Comparison of ENCODE assay signal across 8 cellular contexts in genomic region chr15:83206387-83206970, GRCh38. TPM values are rescaled to one million over a fixed set of nuclear protein-coding genes. Genes with fewer than 3 reads are reported as not detected.
DNase-seq lines count a peak whose midpoint lies in the region; ATAC-seq and TF ChIP-seq lines count a peak whose summit lies in the region.

No MANE protein-coding gene starts in this region.

- DNase-seq in NCI-H82 (lab: John Stamatoyannopoulos, UW) = peak; percentile 56
- DNase-seq in NCI-H82 treated with DMSO at 0.1 percent for 48 hours (lab: John Stamatoyannopoulos, UW; ENCODE audit: unreplicated experiment) = no peak
- DNase-seq in SK-N-SH = no peak
- no peak for DNase-seq in epithelial cell of esophagus (ENCODE audit: low read depth)
- no peak for DNase-seq in naive B cell
- DNase-seq in hippocampal formation (lab: John Stamatoyannopoulos, UW) = no peak
- DNase-seq in inferior parietal cortex (ENCODE audit: extremely low spot score) = no peak

- peak overlapping the region; percentile 77 to 93 for H3K27ac ChIP-seq in SK-N-SH (ENCODE audit: low read depth in 2 of 2, low read length in 1 of 2)

- ATAC-seq in naive B cell (ENCODE audit: low read depth in 2 of 2) = no peak
- no peak for ATAC-seq in GM19397 (IDR thresholded peaks at IDR 0.05; ENCODE audit: unreplicated experiment)

- H3K4me1 ChIP-seq in SK-N-SH (ENCODE audit: control insufficient read depth in 1 of 2, insufficient read depth in 2 of 2, low read depth in 1 of 2, low read length in 1 of 2) = peaks cover 0 to 30% of the 10 kb centered on the region in 2 experiments; a peak in 2 of 4 replicates

- CTCF ChIA-PET in SK-N-SH (lab: Yijun Ruan, JAX) = interaction anchor here (0.7 to 6.1 kb wide), 3 partner anchors 21 to 195 kb away, joined by 3 to 24 read pairs (median 3); partner anchors contain the start of gene C15orf40

- no peaks in the 10 kb centered on the region for H3K27me3 ChIP-seq in SK-N-SH (ENCODE audit: insufficient read depth)

- peaks cover 8 to 19% (median 8%) of the 10 kb centered on the region in 3 donors for H3K27me3 Mint-ChIP-seq in naive B cell

- peak overlapping the region; percentile 66 to 86 for H3K4me3 ChIP-seq in SK-N-SH (ENCODE audit: low read depth in 2 of 2, low read length in 1 of 2)
- peak overlapping the region; percentile 69 for H3K4me3 ChIP-seq in epithelial cell of esophagus (ENCODE audit: low read length)

- POLR2A ChIA-PET in SK-N-SH (lab: Yijun Ruan, JAX) = interaction anchor here (0.9 kb wide), 1 partner anchor 194 kb away, joined by 3 read pairs; no protein-coding TSS in a partner anchor

- peaks cover 6 to 8% (median 6%) of the 10 kb centered on the region in 3 donors for H3K4me1 Mint-ChIP-seq in naive B cell

- H4K20me1 ChIP-seq in SK-N-SH (ENCODE audit: insufficient read depth) = peaks cover 21% of the 10 kb centered on the region

- peaks cover 35% of the 10 kb centered on the region for H3F3A ChIP-seq in SK-N-SH (replicated peaks; ENCODE audit: insufficient read depth)

- H3K9me2 ChIP-seq in SK-N-SH = no peaks in the 10 kb centered on the region

- H3K79me2 ChIP-seq in SK-N-SH (ENCODE audit: insufficient read depth) = peaks cover 55% of the 10 kb centered on the region

- peak overlapping the region; percentile 83 for H3K9ac ChIP-seq in SK-N-SH

- TF ChIP-seq RAD21 in SK-N-SH (IDR thresholded peaks at IDR 0.05; ENCODE audit: low read length) = no peak

- 2% methylated on average over 10 of the region's 24 CpGs for WGBS in SK-N-SH (ENCODE audit: low lambda C conversion rate)

- no peaks in the 10 kb centered on the region for H3K9me3 Mint-ChIP-seq in naive B cell

- peak overlapping the region; percentile 82 for H3K4me2 ChIP-seq in SK-N-SH

- no peaks in the 10 kb centered on the region for H3K9me3 ChIP-seq in SK-N-SH

- TF ChIP-seq EP300 in SK-N-SH (IDR thresholded peaks at IDR 0.05; ENCODE audit: borderline replicate concordance in 1 of 2, low read depth in 1 of 2, low read length in 1 of 2) = no peak

- peak overlapping the region in 7 of 8 donors; percentile 90 to 94 (median 93) for H3K4me3 Mint-ChIP-seq in naive B cell

- no peaks in the 10 kb centered on the region for H3K36me3 Mint-ChIP-seq in naive B cell

- no peaks in the 10 kb centered on the region for H3K36me3 ChIP-seq in SK-N-SH (replicated peaks in 1 of 2; ENCODE audit: control insufficient read depth in 1 of 2, insufficient read depth in 2 of 2, low read length in 1 of 2)

- peak overlapping the region in 3 of 6 donors; percentile 46 to 84 (median 83) for H3K27ac Mint-ChIP-seq in naive B cell

- peak overlapping the region; percentile 34 for H2AFZ ChIP-seq in SK-N-SH (ENCODE audit: low read depth)

- TF ChIP-seq CTCF in SK-N-SH (IDR thresholded peaks at IDR 0.05) (no peak), epithelial cell of esophagus (IDR thresholded peaks at IDR 0.05; ENCODE audit: insufficient read depth, low read depth, low read length, missing control alignments) (no peak)

TF ChIP-seq in SK-N-SH, 30 proteins besides CTCF, POLR2A, EP300 and RAD21:
- TF ChIP-seq TAF1 (IDR thresholded peaks at IDR 0.05; ENCODE audit: borderline replicate concordance, low read depth, low read length) = no peak
- TF ChIP-seq MEF2A (IDR thresholded peaks at IDR 0.05; ENCODE audit: borderline replicate concordance, low read depth) = no peak
- no peak for TF ChIP-seq SMC3 (IDR thresholded peaks at IDR 0.05; ENCODE audit: low read depth, low read length)
- no peak for TF ChIP-seq ELF1 (IDR thresholded peaks at IDR 0.05)
- no peak for TF ChIP-seq RCOR1 (IDR thresholded peaks at IDR 0.05; ENCODE audit: low read length)
- no peak for TF ChIP-seq FOXJ3 (CRISPR knock-in tag; IDR thresholded peaks at IDR 0.05)
- TF ChIP-seq YY1 (IDR thresholded peaks at IDR 0.05; ENCODE audit: low read depth) = no peak
- no peak for TF ChIP-seq CHD2 (IDR thresholded peaks at IDR 0.05; ENCODE audit: low read length, partially characterized antibody)
- TF ChIP-seq, protein P1, sequence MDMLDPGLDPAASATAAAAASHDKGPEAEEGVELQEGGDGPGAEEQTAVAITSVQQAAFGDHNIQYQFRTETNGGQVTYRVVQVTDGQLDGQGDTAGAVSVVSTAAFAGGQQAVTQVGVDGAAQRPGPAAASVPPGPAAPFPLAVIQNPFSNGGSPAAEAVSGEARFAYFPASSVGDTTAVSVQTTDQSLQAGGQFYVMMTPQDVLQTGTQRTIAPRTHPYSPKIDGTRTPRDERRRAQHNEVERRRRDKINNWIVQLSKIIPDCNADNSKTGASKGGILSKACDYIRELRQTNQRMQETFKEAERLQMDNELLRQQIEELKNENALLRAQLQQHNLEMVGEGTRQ (IDR thresholded peaks at IDR 0.05; ENCODE audit: borderline replicate concordance, low read depth, low read length) = no peak
- TF ChIP-seq NFIC (IDR thresholded peaks at IDR 0.05; ENCODE audit: borderline replicate concordance) = no peak
- TF ChIP-seq GATA2 (CRISPR knock-in tag; IDR thresholded peaks at IDR 0.05) = no peak
TF ChIP-seq in SK-N-SH: peak in this region for 0.

RNA-seq across cellular contexts. Expression of gene HDGFL3, which starts 1.1 kb away (rescaled TPM):
- polyA plus RNA-seq in SK-N-SH (2012; rRNA removed) (8.0 and 9.2 TPM in 2 replicates), naive B cell (ENCODE audit: low read depth in 6 of 6) (1 to 10 TPM in 5 of 6 donors, under 1 TPM in 1; 0.70 to 2.5 (median 1.4) TPM)
- 13.6 and 29.0 TPM in 2 replicates for polyA plus RNA-seq in SK-N-SH (2012; cell fraction: cytosol; rRNA removed)
- polyA plus RNA-seq in SK-N-SH (2012; cell fraction: nucleus; rRNA removed) = 2.6 and 4.8 TPM in 2 replicates
